Comparison of ENCODE assay signal across 6 cellular contexts in genomic region chr11:65613091-65613928, GRCh38. TPM values are rescaled to one million over a fixed set of nuclear protein-coding genes. Genes with fewer than 3 reads are reported as not detected.
DNase-seq lines count a peak whose midpoint lies in the region; ATAC-seq lines count a peak whose summit lies in the region.

No MANE protein-coding gene starts in this region.

- intact Hi-C loops in sciatic nerve (cut with DNase I): no loop called here

- POLR2A ChIA-PET in activated CD4-positive, alpha-beta T cell treated with anti-CD3 and anti-CD28 coated beads, Interleukin-2, amount 10 ng/mL, durations not matched to agents 7 days and 5 days (lab: Charles Lee): interaction anchor here (0.6 kb wide), 2 partner anchors 271 to 368 kb away, joined by 3 to 12 read pairs; no protein-coding TSS in a partner anchor

- ATAC-seq in sciatic nerve: no peak
- no peak for ATAC-seq in GM21619 (IDR thresholded peaks at IDR 0.05; ENCODE audit: unreplicated experiment)

- peak; percentile 19 for DNase-seq in activated CD4-positive, alpha-beta T cell treated with anti-CD3 and anti-CD28 coated beads, Interleukin-2, amount 10 ng/mL, durations not matched to agents 7 days and 5 days
- DNase-seq in activated CD4-positive, alpha-beta T cell treated with anti-CD3 and anti-CD28 coated beads, Interleukin-2, amount 50 U/mL, for 4 hours: no peak
- no peak for DNase-seq in effector memory CD4-positive, alpha-beta T cell
- DNase-seq in sciatic nerve (ENCODE audit: low spot score): peak; percentile 78
- no peak for DNase-seq in SHP77 treated with DMSO at 0.1 percent for 48 hours (lab: John Stamatoyannopoulos, UW)

- no peaks in the 10 kb centered on the region for H3K27me3 ChIP-seq in effector memory CD4-positive, alpha-beta T cell (replicated peaks; ENCODE audit: control insufficient read depth, insufficient read depth, low read length, poor library complexity, severe bottlenecking)

- CTCF ChIA-PET in activated CD4-positive, alpha-beta T cell treated with anti-CD3 and anti-CD28 coated beads, Interleukin-2, amount 10 ng/mL, durations not matched to agents 7 days and 5 days (lab: Charles Lee): interaction anchor here (1.0 to 4.5 kb wide), 13 partner anchors 10 to 167 kb away, joined by 3 to 34 read pairs (median 4); partner anchors contain the start of genes FAM89B, KAT5, SIPA1 and ZNRD2

- H3K27ac ChIP-seq in effector memory CD4-positive, alpha-beta T cell (ENCODE audit: insufficient read depth, low read length, poor library complexity, severe bottlenecking): peak overlapping the region; percentile 96

- H3K4me1 ChIP-seq in effector memory CD4-positive, alpha-beta T cell (ENCODE audit: control insufficient read depth, insufficient read depth, low read length, poor library complexity, severe bottlenecking): peaks cover 49% of the 10 kb centered on the region

- peaks cover 29% of the 10 kb centered on the region for H3K36me3 Mint-ChIP-seq in activated CD4-positive, alpha-beta T cell treated with anti-CD3 and anti-CD28 coated beads, Interleukin-2, amount 10 ng/mL, durations not matched to agents 7 days and 5 days (ENCODE audit: low read depth)

- no peaks in the 10 kb centered on the region for H3K9me3 ChIP-seq in effector memory CD4-positive, alpha-beta T cell (ENCODE audit: control insufficient read depth, low read length)

- peaks cover 64% of the 10 kb centered on the region for H3K4me1 Mint-ChIP-seq in activated CD4-positive, alpha-beta T cell treated with anti-CD3 and anti-CD28 coated beads, Interleukin-2, amount 10 ng/mL, durations not matched to agents 7 days and 5 days

- H3K27me3 Mint-ChIP-seq in activated CD4-positive, alpha-beta T cell treated with anti-CD3 and anti-CD28 coated beads, Interleukin-2, amount 10 ng/mL, durations not matched to agents 7 days and 5 days: no peaks in the 10 kb centered on the region

- peak overlapping the region; percentile 85 for H3K4me3 ChIP-seq in effector memory CD4-positive, alpha-beta T cell (ENCODE audit: insufficient read depth, low read depth, low read length, poor library complexity, severe bottlenecking)

- H3K27ac Mint-ChIP-seq in activated CD4-positive, alpha-beta T cell treated with anti-CD3 and anti-CD28 coated beads, Interleukin-2, amount 10 ng/mL, durations not matched to agents 7 days and 5 days: peak overlapping the region; percentile 91

- H3K9me3 Mint-ChIP-seq in activated CD4-positive, alpha-beta T cell treated with anti-CD3 and anti-CD28 coated beads, Interleukin-2, amount 10 ng/mL, durations not matched to agents 7 days and 5 days: no peaks in the 10 kb centered on the region

- peaks cover 26% of the 10 kb centered on the region for H3K36me3 ChIP-seq in effector memory CD4-positive, alpha-beta T cell (ENCODE audit: control insufficient read depth, insufficient read depth, low read length)

- peak overlapping the region; percentile 95 for H3K4me3 Mint-ChIP-seq in activated CD4-positive, alpha-beta T cell treated with anti-CD3 and anti-CD28 coated beads, Interleukin-2, amount 10 ng/mL, durations not matched to agents 7 days and 5 days

RNA-seq across cellular contexts. Expression of gene MAP3K11, which starts 0.7 kb away (rescaled TPM):
- total RNA-seq in activated CD4-positive, alpha-beta T cell treated with anti-CD3 and anti-CD28 coated beads, Interleukin-2, amount 10 ng/mL, durations not matched to agents 7 days and 5 days: 10 to 100 TPM; 61.0 to 67.1 TPM
- 132 TPM for total RNA-seq in sciatic nerve

RNA-seq across cellular contexts. Expression of gene PCNX3, which starts 2.3 kb away (rescaled TPM):
- 10 to 100 TPM; 47.7 to 50.2 TPM for total RNA-seq in activated CD4-positive, alpha-beta T cell treated with anti-CD3 and anti-CD28 coated beads, Interleukin-2, amount 10 ng/mL, durations not matched to agents 7 days and 5 days
- total RNA-seq in sciatic nerve: 23.9 TPM

RNA-seq across cellular contexts. Expression of gene KCNK7, which starts 17.7 kb away (rescaled TPM):
- total RNA-seq in activated CD4-positive, alpha-beta T cell treated with anti-CD3 and anti-CD28 coated beads, Interleukin-2, amount 10 ng/mL, durations not matched to agents 7 days and 5 days: 1 to 10 TPM in 1 of 2 experiments, under 1 TPM in 1; 1.00 to 3.3 TPM
- 1.5 TPM for total RNA-seq in sciatic nerve

RNA-seq across cellular contexts. Expression of gene SIPA1, which starts 24.6 kb away (rescaled TPM):
- total RNA-seq in activated CD4-positive, alpha-beta T cell treated with anti-CD3 and anti-CD28 coated beads, Interleukin-2, amount 10 ng/mL, durations not matched to agents 7 days and 5 days: 100 to 1,000 TPM; 229 to 235 TPM
- 86.9 TPM for total RNA-seq in sciatic nerve

RNA-seq across cellular contexts. Expression of gene EHBP1L1, which starts 37.5 kb away (rescaled TPM):
- total RNA-seq in activated CD4-positive, alpha-beta T cell treated with anti-CD3 and anti-CD28 coated beads, Interleukin-2, amount 10 ng/mL, durations not matched to agents 7 days and 5 days: 10 to 100 TPM; 69.2 to 96.7 TPM
- 149 TPM for total RNA-seq in sciatic nerve

Comparison
In these comparisons a context has a peak if more than half of its experiments do, and no peak if none do; other contexts are left out.
1. DNase-seq: peak in activated CD4-positive, alpha-beta T cell treated with anti-CD3 and anti-CD28 coated beads, Interleukin-2, amount 10 ng/mL, durations not matched to agents 7 days and 5 days (single experiment) and sciatic nerve (single experiment); none in activated CD4-positive, alpha-beta T cell treated with anti-CD3 and anti-CD28 coated beads, Interleukin-2, amount 50 U/mL, for 4 hours (0 of 2), effector memory CD4-positive, alpha-beta T cell (0 of 3) and SHP77 treated with DMSO at 0.1 percent for 48 hours (single experiment).